26 cellular contexts compared by ENCODE assay signal in the genomic region with DNA sequence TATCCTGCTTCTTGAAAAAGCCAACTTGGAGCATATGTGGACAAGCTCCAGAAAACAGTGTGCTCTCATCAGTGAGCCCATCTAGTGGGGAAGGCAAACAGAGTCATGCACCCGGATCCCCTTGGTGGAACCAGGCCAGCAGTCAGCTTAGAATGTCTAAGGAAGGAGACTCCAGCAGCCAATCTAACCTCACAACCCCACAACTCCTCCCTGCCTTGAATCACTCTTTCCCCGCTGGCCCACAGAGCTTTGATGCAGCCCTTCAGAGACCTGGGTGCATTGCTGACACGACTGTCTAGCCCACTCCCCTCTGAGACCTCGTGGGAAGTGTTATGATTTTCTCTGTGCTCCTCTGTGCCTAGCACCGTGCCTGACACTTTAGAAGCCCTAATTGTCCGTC.
DNase-seq lines count a peak whose midpoint lies in the region; ATAC-seq, FAIRE-seq and TF ChIP-seq lines count a peak whose summit lies in the region.
"Had no signal": no experiment of that assay in that cellular context is flagged by ENCODE, and none has a peak within 500 bp of the region (broad histone marks: within the 10 kb centered on the region; RNA-seq: fewer than 3 reads in every experiment).

No MANE protein-coding gene starts in this region.

- H3K9me3 ChIP-seq in smooth muscle cell (replicated peaks; ENCODE audit: low read depth) = no peaks in the 10 kb centered on the region
- H3K9me3 ChIP-seq: lower lobe of right lung had no signal

- no peak overlapping the region for H3K9ac ChIP-seq in smooth muscle cell (ENCODE audit: low read depth)
- H3K9ac ChIP-seq: BLaER1 had no signal

- peaks cover 15% of the 10 kb centered on the region for H3K4me1 ChIP-seq in smooth muscle cell (ENCODE audit: low read depth)
- H3K4me1 ChIP-seq: lower lobe of right lung had no signal

- peak overlapping the region; percentile 62 for H3K27ac ChIP-seq in smooth muscle cell (ENCODE audit: low read depth)
- H3K27ac ChIP-seq: BLaER1, brain microvascular endothelial cell, hepatocyte, lower lobe of right lung, SK-N-MC had no signal

- no peak for ATAC-seq in GM21390 (IDR thresholded peaks at IDR 0.05; ENCODE audit: unreplicated experiment)
- ATAC-seq: lower lobe of right lung; naive thymus-derived CD8-positive, alpha-beta T cell; stimulated activated memory B cell treated with anti-CD40 and anti-IgM and Interleukin-4, amounts not matched to agents 10 μg/mL and 1 μg/mL and 100 μg/mL, for 72 hours; T-helper 17 cell had no signal

- H3K4me3 ChIP-seq in fibroblast of mammary gland (ENCODE audit: control insufficient read depth, low read depth, low read length) (no peak overlapping the region), smooth muscle cell (no peak overlapping the region)
- H3K4me3 ChIP-seq: BLaER1, hepatocyte, lower lobe of right lung, SK-N-MC had no signal

- no peak for TF ChIP-seq CTCF in fibroblast of mammary gland (conservative IDR thresholded peaks at IDR 0.05; ENCODE audit: control insufficient read depth, insufficient read depth, low read depth, low read length)
- TF ChIP-seq CTCF in smooth muscle cell (IDR thresholded peaks at IDR 0.05; ENCODE audit: borderline replicate concordance, insufficient read depth, poor library complexity, severe bottlenecking) = no peak

- no peak for FAIRE-seq in RCC 7860 (lab: Jason Lieb, UNC)
- FAIRE-seq: frontal cortex had no signal

- peak; percentile 36 for DNase-seq in EH (ENCODE audit: low read depth)
- DNase-seq in RCC 7860 (ENCODE audit: low spot score) = peak; percentile 87
- DNase-seq in fibroblast of mammary gland (ENCODE audit: low read depth) = peak; percentile 40
- no peak for DNase-seq in smooth muscle cell (lab: John Stamatoyannopoulos, UW; ENCODE audit: unreplicated experiment)
- DNase-seq in NCI-H1105 treated with DMSO at 0.1 percent for 48 hours (lab: John Stamatoyannopoulos, UW) = no peak
- no peak for DNase-seq in NCI-H187 (lab: John Stamatoyannopoulos, UW)
- DNase-seq: activated CD4-positive, alpha-beta memory T cell treated with anti-CD3 and anti-CD28 coated beads, Interleukin-2, amount 10 ng/mL, durations not matched to agents 7 days and 5 days; activated CD4-positive, CD25-positive, alpha-beta regulatory T cell treated with anti-CD3 and anti-CD28 coated beads, Interleukin-2, amount 50 U/mL, for 72 hours; activated CD8-positive, alpha-beta memory T cell treated with anti-CD3 and anti-CD28 coated beads, Interleukin-2, amount 50 U/mL, for 4 hours; activated naive CD4-positive, alpha-beta T cell treated with Interleukin-2 at 50 U/mL for 16 hours; cerebellar nuclear complex; lower lobe of right lung; naive thymus-derived CD8-positive, alpha-beta T cell; NCI-H1092 treated with DMSO at 0.1 percent for 48 hours; NCI-H2029; NCI-H524 treated with DMSO at 0.1 percent for 48 hours; OCI-M1; stimulated activated CD4-positive, alpha-beta T cell treated with anti-CD3 and anti-CD28 coated beads, Interleukin-15, amount 100 ng/mL, for 24 hours; T-helper 17 cell had no signal

- no peaks in the 10 kb centered on the region for H3K27me3 ChIP-seq in smooth muscle cell (ENCODE audit: low read depth)
- H3K27me3 ChIP-seq: BLaER1, brain microvascular endothelial cell, hepatocyte had no signal

- WGBS in smooth muscle cell (ENCODE audit: low lambda C conversion rate) = 77% methylated on average over 6 of the region's 6 CpGs

- no peaks in the 10 kb centered on the region for H4K20me1 ChIP-seq in smooth muscle cell (ENCODE audit: low read depth)
- H4K20me1 ChIP-seq: BLaER1 had no signal

- H3K36me3 ChIP-seq in smooth muscle cell (ENCODE audit: low read depth) = no peaks in the 10 kb centered on the region
- H3K36me3 ChIP-seq: BLaER1, brain microvascular endothelial cell, lower lobe of right lung had no signal

- no peak overlapping the region for H3K4me2 ChIP-seq in smooth muscle cell
- H3K4me2 ChIP-seq: BLaER1, hepatocyte had no signal

- H3K79me2 ChIP-seq in smooth muscle cell (ENCODE audit: low read depth) = no peaks in the 10 kb centered on the region
- H3K79me2 ChIP-seq: hepatocyte had no signal

- no peak overlapping the region for H2AFZ ChIP-seq in smooth muscle cell (ENCODE audit: low read depth)
- H2AFZ ChIP-seq: hepatocyte had no signal

- peaks cover 12% of the 10 kb centered on the region for H3F3A ChIP-seq in smooth muscle cell (ENCODE audit: low read depth)

Comparison
In these comparisons a context has a peak if more than half of its experiments do, and no peak if none do; other contexts are left out.
1. DNase-seq: peak in EH (single experiment), RCC 7860 (single experiment) and fibroblast of mammary gland (single experiment); none in smooth muscle cell (single experiment), NCI-H1105 treated with DMSO at 0.1 percent for 48 hours (single experiment) and NCI-H187 (0 of 2).